Comparison of ENCODE assay signal across 26 cellular contexts in genomic region chr6:74482180-74482579, GRCh38.
"Had no signal": no experiment of that assay in that cellular context is flagged by ENCODE, and none has a peak within 500 bp of the region (broad histone marks: within the 10 kb centered on the region; RNA-seq: fewer than 3 reads in every experiment).

No MANE protein-coding gene starts in this region.

- H3K4me1 ChIP-seq: neural progenitor cell, parathyroid adenoma, psoas muscle, right lobe of liver, tibial artery, upper lobe of left lung, uterus had no signal

- H3K27me3 Mint-ChIP-seq: naive B cell; progenitor cell of endocrine pancreas; stimulated activated naive B cell treated with anti-CD40 and anti-IgM and Interleukin-4, amounts not matched to agents 10 μg/mL and 1 μg/mL and 100 μg/mL, for 72 hours; stimulated activated naive CD8-positive, alpha-beta T cell treated with anti-CD3 and anti-CD28 coated beads, Interleukin-15, Interleukin-2, amounts not matched to agents 100 ng/mL and 50 ng/mL, for 24 hours had no signal

- H3K36me3 Mint-ChIP-seq: naive B cell; natural killer cell; neural progenitor cell; stimulated activated effector memory CD8-positive, alpha-beta T cell treated with anti-CD3 and anti-CD28 coated beads, Interleukin-12 subunit alpha, Interleukin-12 subunit beta, amount 100 ng/mL, for 72 hours; stimulated activated naive B cell treated with anti-CD40 and anti-IgM and Interleukin-4, amounts not matched to agents 10 μg/mL and 1 μg/mL and 100 μg/mL, for 72 hours had no signal

- H3K27me3 ChIP-seq: neural progenitor cell, ovary, right lobe of liver, sigmoid colon, stomach, tibial artery, upper lobe of left lung, uterus had no signal

- FAIRE-seq: small intestine had no signal

- H3K27ac Mint-ChIP-seq: naive B cell; natural killer cell; nephron; neural progenitor cell; progenitor cell of endocrine pancreas; stimulated activated effector memory CD8-positive, alpha-beta T cell treated with anti-CD3 and anti-CD28 coated beads, Interleukin-12 subunit alpha, Interleukin-12 subunit beta, amount 100 ng/mL, for 72 hours; stimulated activated naive B cell treated with anti-CD40 and anti-IgM and Interleukin-4, amounts not matched to agents 10 μg/mL and 1 μg/mL and 100 μg/mL, for 72 hours; stimulated activated naive CD8-positive, alpha-beta T cell treated with anti-CD3 and anti-CD28 coated beads, Interleukin-15, Interleukin-2, amounts not matched to agents 100 ng/mL and 50 ng/mL, for 24 hours had no signal

- DNase-seq: naive B cell; natural killer cell; occipital lobe; ovary; psoas muscle; right cardiac atrium; right lobe of liver; sigmoid colon; small intestine; stimulated activated CD4-positive, alpha-beta T cell treated with anti-CD3 and anti-CD28 coated beads, Interleukin-15, amount 100 ng/mL, for 24 hours; stimulated activated CD4-positive, alpha-beta T cell treated with anti-CD3 and anti-CD28 coated beads, Interleukin-2, amount 100 ng/mL, for 24 hours; stimulated activated CD4-positive, alpha-beta T cell treated with anti-CD3 and anti-CD28 coated beads, Interleukin-2, amount 100 ng/mL, for 48 hours; stimulated activated CD4-positive, alpha-beta T cell treated with anti-CD3 and anti-CD28 coated beads, Interleukin-4, amount 100 ng/mL, for 24 hours; stimulated activated naive B cell treated with anti-CD40 and anti-IgM and Interleukin-4, amounts not matched to agents 10 μg/mL and 1 μg/mL and 100 μg/mL, for 72 hours; stimulated activated naive CD4-positive, alpha-beta T cell treated with Interleukin-2 at 50 U/mL for 16 hours; stomach; tibial artery; trophoblast cell; upper lobe of left lung; uterus had no signal

- H3K9me3 Mint-ChIP-seq: neural progenitor cell had no signal

- H3K27ac ChIP-seq: neural progenitor cell, ovary, parathyroid adenoma, psoas muscle, right lobe of liver, sigmoid colon, stomach, tibial artery, upper lobe of left lung, uterus had no signal

- ATAC-seq: natural killer cell; psoas muscle; right cardiac atrium; right lobe of liver; stimulated activated effector memory CD8-positive, alpha-beta T cell treated with anti-CD3 and anti-CD28 coated beads, Interleukin-12 subunit alpha, Interleukin-12 subunit beta, amount 100 ng/mL, for 72 hours; stimulated activated naive B cell treated with anti-CD40 and anti-IgM and Interleukin-4, amounts not matched to agents 10 μg/mL and 1 μg/mL and 100 μg/mL, for 72 hours had no signal

- H3K36me3 ChIP-seq: neural progenitor cell, ovary, right lobe of liver, sigmoid colon, stomach, tibial artery, upper lobe of left lung, uterus had no signal

- H3K9me3 ChIP-seq: ovary, psoas muscle, right lobe of liver, sigmoid colon, stomach, tibial artery, upper lobe of left lung, uterus had no signal

- H3K4me3 ChIP-seq: neural progenitor cell, ovary, psoas muscle, right lobe of liver, sigmoid colon, stomach, tibial artery, upper lobe of left lung, uterus had no signal

- H3K4me1 Mint-ChIP-seq: naive B cell; natural killer cell; nephron; neural progenitor cell; stimulated activated effector memory CD8-positive, alpha-beta T cell treated with anti-CD3 and anti-CD28 coated beads, Interleukin-12 subunit alpha, Interleukin-12 subunit beta, amount 100 ng/mL, for 72 hours; stimulated activated naive B cell treated with anti-CD40 and anti-IgM and Interleukin-4, amounts not matched to agents 10 μg/mL and 1 μg/mL and 100 μg/mL, for 72 hours had no signal

- H3K4me3 Mint-ChIP-seq: naive B cell; natural killer cell; nephron; neural progenitor cell; stimulated activated effector memory CD8-positive, alpha-beta T cell treated with anti-CD3 and anti-CD28 coated beads, Interleukin-12 subunit alpha, Interleukin-12 subunit beta, amount 100 ng/mL, for 72 hours; stimulated activated naive B cell treated with anti-CD40 and anti-IgM and Interleukin-4, amounts not matched to agents 10 μg/mL and 1 μg/mL and 100 μg/mL, for 72 hours; stimulated activated naive CD8-positive, alpha-beta T cell treated with anti-CD3 and anti-CD28 coated beads, Interleukin-15, Interleukin-2, amounts not matched to agents 100 ng/mL and 50 ng/mL, for 24 hours had no signal
